1 cellular context compared by ENCODE assay signal in the genomic region with DNA sequence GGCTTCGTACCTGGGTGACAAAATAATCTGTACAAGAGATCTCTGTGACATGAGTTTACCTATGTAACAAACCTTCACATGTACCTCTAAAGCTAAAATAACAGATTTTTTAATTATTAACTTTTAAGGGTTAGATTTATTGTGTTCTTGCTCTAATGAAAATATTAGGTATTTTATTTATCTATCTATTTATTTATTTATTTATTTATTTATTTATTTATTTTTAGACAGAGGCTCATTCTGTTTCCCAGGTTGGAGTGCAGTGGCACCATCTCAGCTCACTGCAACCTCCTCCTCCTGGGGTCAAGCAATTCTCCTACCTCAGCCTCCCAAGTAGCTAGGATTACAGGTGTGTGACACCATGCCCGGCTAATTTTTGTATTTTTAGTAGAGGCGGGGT.
TF ChIP-seq lines count a peak whose summit lies in the region.

No MANE protein-coding gene starts in this region.

TF ChIP-seq in HEK293, 187 proteins besides CTCF, POLR2A, EP300 and RAD21 (continued from another document):
- TF ChIP-seq, protein P1, sequence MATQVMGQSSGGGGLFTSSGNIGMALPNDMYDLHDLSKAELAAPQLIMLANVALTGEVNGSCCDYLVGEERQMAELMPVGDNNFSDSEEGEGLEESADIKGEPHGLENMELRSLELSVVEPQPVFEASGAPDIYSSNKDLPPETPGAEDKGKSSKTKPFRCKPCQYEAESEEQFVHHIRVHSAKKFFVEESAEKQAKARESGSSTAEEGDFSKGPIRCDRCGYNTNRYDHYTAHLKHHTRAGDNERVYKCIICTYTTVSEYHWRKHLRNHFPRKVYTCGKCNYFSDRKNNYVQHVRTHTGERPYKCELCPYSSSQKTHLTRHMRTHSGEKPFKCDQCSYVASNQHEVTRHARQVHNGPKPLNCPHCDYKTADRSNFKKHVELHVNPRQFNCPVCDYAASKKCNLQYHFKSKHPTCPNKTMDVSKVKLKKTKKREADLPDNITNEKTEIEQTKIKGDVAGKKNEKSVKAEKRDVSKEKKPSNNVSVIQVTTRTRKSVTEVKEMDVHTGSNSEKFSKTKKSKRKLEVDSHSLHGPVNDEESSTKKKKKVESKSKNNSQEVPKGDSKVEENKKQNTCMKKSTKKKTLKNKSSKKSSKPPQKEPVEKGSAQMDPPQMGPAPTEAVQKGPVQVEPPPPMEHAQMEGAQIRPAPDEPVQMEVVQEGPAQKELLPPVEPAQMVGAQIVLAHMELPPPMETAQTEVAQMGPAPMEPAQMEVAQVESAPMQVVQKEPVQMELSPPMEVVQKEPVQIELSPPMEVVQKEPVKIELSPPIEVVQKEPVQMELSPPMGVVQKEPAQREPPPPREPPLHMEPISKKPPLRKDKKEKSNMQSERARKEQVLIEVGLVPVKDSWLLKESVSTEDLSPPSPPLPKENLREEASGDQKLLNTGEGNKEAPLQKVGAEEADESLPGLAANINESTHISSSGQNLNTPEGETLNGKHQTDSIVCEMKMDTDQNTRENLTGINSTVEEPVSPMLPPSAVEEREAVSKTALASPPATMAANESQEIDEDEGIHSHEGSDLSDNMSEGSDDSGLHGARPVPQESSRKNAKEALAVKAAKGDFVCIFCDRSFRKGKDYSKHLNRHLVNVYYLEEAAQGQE (tag by site-specific recombination; IDR thresholded peaks at IDR 0.05) = peak; percentile 55; the same call in 1 of the 2 replicates
- peak; percentile 81 for TF ChIP-seq ZNF426 (tag by site-specific recombination; IDR thresholded peaks at IDR 0.05)
- peak; percentile 78 for TF ChIP-seq ZNF510 (tag by site-specific recombination; IDR thresholded peaks at IDR 0.05; ENCODE audit: insufficient replicate concordance)
- TF ChIP-seq ZFP3 (tag by site-specific recombination; IDR thresholded peaks at IDR 0.05; ENCODE audit: low read depth) = peak; percentile 19; the same call in 1 of the 2 replicates
- peak; percentile 90 for TF ChIP-seq ZNF394 (tag by site-specific recombination; IDR thresholded peaks at IDR 0.05; ENCODE audit: borderline replicate concordance)
